8 cellular contexts compared by ENCODE assay signal in genomic region chr15:90901799-90902655, GRCh38. TPM values are rescaled to one million over a fixed set of nuclear protein-coding genes. Genes with fewer than 3 reads are reported as not detected.
DNase-seq lines count a peak whose midpoint lies in the region; ATAC-seq and TF ChIP-seq lines count a peak whose summit lies in the region.

No MANE protein-coding gene starts in this region.

- H3K36me3 Mint-ChIP-seq in T-helper 2 cell treated with Interferon-gamma antibody and Interleukin-4, amounts not matched to agents 5 μg/mL and 100 μg/mL, for 36 hours (ENCODE audit: low read depth) = peaks cover 20% of the 10 kb centered on the region

- H3K4me3 ChIP-seq in astrocyte of the cerebellum (ENCODE audit: low read depth, low read length) = peak overlapping the region; percentile 71

- H3K4me1 Mint-ChIP-seq in T-helper 2 cell treated with Interferon-gamma antibody and Interleukin-4, amounts not matched to agents 5 μg/mL and 100 μg/mL, for 36 hours (ENCODE audit: low read depth) = peaks cover 29% of the 10 kb centered on the region

- peak overlapping the region; percentile 88 for H3K27ac Mint-ChIP-seq in T-helper 2 cell treated with Interferon-gamma antibody and Interleukin-4, amounts not matched to agents 5 μg/mL and 100 μg/mL, for 36 hours

- TF ChIP-seq CTCF in astrocyte of the cerebellum (IDR thresholded peaks at IDR 0.05; ENCODE audit: low read depth, low read length, missing control alignments) = peak; percentile 89

- H3K9me3 Mint-ChIP-seq in T-helper 2 cell treated with Interferon-gamma antibody and Interleukin-4, amounts not matched to agents 5 μg/mL and 100 μg/mL, for 36 hours = no peaks in the 10 kb centered on the region

- peak; percentile 64 for TF ChIP-seq POLR2A in GM15510 (IDR thresholded peaks at IDR 0.05; ENCODE audit: borderline replicate concordance, extremely low read depth, insufficient read length)

- DNase-seq in NCI-H1105 (lab: John Stamatoyannopoulos, UW) (peak; percentile 45), astrocyte of the cerebellum (ENCODE audit: low read depth) (peak; percentile 36), hippocampal formation (lab: John Stamatoyannopoulos, UW) (peak; percentile 58 to 86), sciatic nerve (ENCODE audit: low spot score) (peak; percentile 85)
- peak; percentile 79 for DNase-seq in T-helper 2 cell treated with Interferon-gamma antibody and Interleukin-4, amounts not matched to agents 5 μg/mL and 100 μg/mL, for 36 hours (ENCODE audit: low spot score)
- no peak for DNase-seq in NK-92 treated with Interleukin-12 subunit alpha and Interleukin-12 subunit beta, amount 100 ng/mL, for 24 hours (lab: John Stamatoyannopoulos, UW)

- peak; percentile 75 for ATAC-seq in HG02678 (IDR thresholded peaks at IDR 0.05; ENCODE audit: unreplicated experiment)
- peak; percentile 92 for ATAC-seq in sciatic nerve

- no peaks in the 10 kb centered on the region for H3K27me3 Mint-ChIP-seq in T-helper 2 cell treated with Interferon-gamma antibody and Interleukin-4, amounts not matched to agents 5 μg/mL and 100 μg/mL, for 36 hours (ENCODE audit: low read depth)

- H3K4me3 Mint-ChIP-seq in T-helper 2 cell treated with Interferon-gamma antibody and Interleukin-4, amounts not matched to agents 5 μg/mL and 100 μg/mL, for 36 hours = peak overlapping the region; percentile 85

- intact Hi-C loops in sciatic nerve (cut with DNase I) = loop anchor here (2.0 kb wide), 1 partner anchor 33 kb away; the partner anchor contains the start of gene UNC45A

- in situ Hi-C loops in astrocyte of the cerebellum (cut with HindIII; ENCODE audit: low sequenced_read_pairs) = no loop called here

RNA-seq across cellular contexts. Expression of gene MAN2A2, which starts 1.1 kb away (rescaled TPM):
- 150 TPM for total RNA-seq in sciatic nerve

RNA-seq across cellular contexts. Expression of gene FES, which starts 17.7 kb away (rescaled TPM):
- total RNA-seq in sciatic nerve = 44.8 TPM

RNA-seq across cellular contexts. Expression of gene HDDC3, which starts 30.3 kb away (rescaled TPM):
- 12.7 TPM for total RNA-seq in sciatic nerve

RNA-seq across cellular contexts. Expression of gene UNC45A, which starts 33.1 kb away (rescaled TPM):
- 56.8 TPM for total RNA-seq in sciatic nerve

RNA-seq across cellular contexts. Expression of gene FURIN, which starts 33.6 kb away (rescaled TPM):
- total RNA-seq in sciatic nerve = 51.6 TPM
